Comparison of ENCODE assay signal across 25 cellular contexts in the genomic region with DNA sequence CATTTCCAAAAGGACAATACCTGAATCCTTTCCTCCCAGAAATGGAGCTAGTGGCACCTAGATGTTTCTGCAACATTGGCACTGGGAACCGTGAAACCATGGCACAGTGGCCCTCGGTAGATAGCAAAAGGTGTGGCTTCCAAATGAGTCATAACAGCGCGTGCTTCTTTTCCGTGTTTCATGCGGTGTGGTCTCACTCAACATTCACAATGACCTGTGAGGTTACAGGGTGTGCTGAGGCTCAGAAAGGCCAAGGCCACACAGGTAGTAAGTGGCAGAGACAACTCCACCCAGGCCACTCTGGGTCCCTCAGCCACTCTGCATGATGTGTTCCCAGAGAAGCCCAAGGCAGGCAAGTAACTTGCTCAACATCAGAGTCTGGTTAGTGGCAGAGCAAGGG.
DNase-seq lines count a peak whose midpoint lies in the region; ATAC-seq and TF ChIP-seq lines count a peak whose summit lies in the region.
"Had no signal": no experiment of that assay in that cellular context is flagged by ENCODE, and none has a peak within 500 bp of the region (broad histone marks: within the 10 kb centered on the region; RNA-seq: fewer than 3 reads in every experiment).

No MANE protein-coding gene starts in this region.

- H3K36me3 ChIP-seq in mucosa of descending colon (ENCODE audit: low read depth): no peaks in the 10 kb centered on the region
- H3K36me3 ChIP-seq: gastrocnemius medialis had no signal

- DNase-seq in stimulated activated naive CD8-positive, alpha-beta T cell treated with anti-CD3 and anti-CD28 coated beads, Interleukin-15, Interleukin-2, amounts not matched to agents 100 U/mL and 50 U/mL, for 24 hours: no peak
- no peak for DNase-seq in stimulated activated naive CD8-positive, alpha-beta T cell treated with anti-CD3 and anti-CD28 coated beads, Interleukin-15, amount 100 ng/mL, for 72 hours
- DNase-seq in SW480 (ENCODE audit: low spot score): peak; percentile 88
- peak in 1 of 3 donors; percentile 10 for DNase-seq in mucosa of descending colon
- no peak for DNase-seq in NCI-H510A (lab: John Stamatoyannopoulos, UW)
- DNase-seq in RPMI8226: no peak
- no peak for DNase-seq in activated naive CD4-positive, alpha-beta T cell treated with anti-CD3 and anti-CD28 coated beads for 36 hours
- DNase-seq: activated CD4-positive, CD25-positive, alpha-beta regulatory T cell; activated effector memory CD4-positive, alpha-beta T cell treated with Interleukin-2 at 50 U/mL for 16 hours; caudate nucleus; CD4-positive, CD25-positive, alpha-beta regulatory T cell; DMS53; dorsolateral prefrontal cortex; gastrocnemius medialis; IMR-90; kidney glomerular epithelial cell; mesenchymal stem cell; NCI-H2171 treated with DMSO at 0.1 percent for 48 hours; NCI-H748 treated with DMSO at 0.1 percent for 48 hours; testis had no signal

- H3K4me3 Mint-ChIP-seq in stimulated activated naive CD8-positive, alpha-beta T cell treated with anti-CD3 and anti-CD28 coated beads, Interleukin-15, amount 100 ng/mL, for 72 hours: no peak overlapping the region
- H3K4me3 Mint-ChIP-seq in activated naive CD4-positive, alpha-beta T cell treated with anti-CD3 and anti-CD28 coated beads for 36 hours: no peak overlapping the region
- H3K4me3 Mint-ChIP-seq: CD4-positive, CD25-positive, alpha-beta regulatory T cell; GM23338; T-helper 2 cell treated with Interferon-gamma antibody and Interleukin-4, amounts not matched to agents 5 μg/mL and 100 μg/mL, for 36 hours had no signal

- peak; percentile 45 for ATAC-seq in stimulated activated naive CD8-positive, alpha-beta T cell treated with anti-CD3 and anti-CD28 coated beads, Interleukin-15, Interleukin-2, amounts not matched to agents 100 U/mL and 50 U/mL, for 24 hours
- no peak for ATAC-seq in stimulated activated naive CD8-positive, alpha-beta T cell treated with anti-CD3 and anti-CD28 coated beads, Interleukin-15, amount 100 ng/mL, for 72 hours
- ATAC-seq in mucosa of descending colon (peak; percentile 75), HG02571 (IDR thresholded peaks at IDR 0.05; ENCODE audit: unreplicated experiment) (no peak)
- ATAC-seq: gastrocnemius medialis, GM23338 had no signal

- no peaks in the 10 kb centered on the region for H3K27me3 Mint-ChIP-seq in stimulated activated naive CD8-positive, alpha-beta T cell treated with anti-CD3 and anti-CD28 coated beads, Interleukin-15, amount 100 ng/mL, for 72 hours
- H3K27me3 Mint-ChIP-seq in activated naive CD4-positive, alpha-beta T cell treated with anti-CD3 and anti-CD28 coated beads for 36 hours (ENCODE audit: low read depth): no peaks in the 10 kb centered on the region
- H3K27me3 Mint-ChIP-seq: CD4-positive, CD25-positive, alpha-beta regulatory T cell had no signal

- H3K9me3 Mint-ChIP-seq in stimulated activated naive CD8-positive, alpha-beta T cell treated with anti-CD3 and anti-CD28 coated beads, Interleukin-15, amount 100 ng/mL, for 72 hours: no peaks in the 10 kb centered on the region
- H3K9me3 Mint-ChIP-seq in activated naive CD4-positive, alpha-beta T cell treated with anti-CD3 and anti-CD28 coated beads for 36 hours: no peaks in the 10 kb centered on the region
- H3K9me3 Mint-ChIP-seq: GM23338; T-helper 2 cell treated with Interferon-gamma antibody and Interleukin-4, amounts not matched to agents 5 μg/mL and 100 μg/mL, for 36 hours had no signal

- H3K27ac Mint-ChIP-seq in stimulated activated naive CD8-positive, alpha-beta T cell treated with anti-CD3 and anti-CD28 coated beads, Interleukin-15, amount 100 ng/mL, for 72 hours: no peak overlapping the region
- no peak overlapping the region for H3K27ac Mint-ChIP-seq in activated naive CD4-positive, alpha-beta T cell treated with anti-CD3 and anti-CD28 coated beads for 36 hours
- H3K27ac Mint-ChIP-seq: CD4-positive, CD25-positive, alpha-beta regulatory T cell; GM23338; T-helper 2 cell treated with Interferon-gamma antibody and Interleukin-4, amounts not matched to agents 5 μg/mL and 100 μg/mL, for 36 hours had no signal

- CTCF ChIA-PET in activated naive CD4-positive, alpha-beta T cell treated with anti-CD3 and anti-CD28 coated beads for 36 hours (lab: Charles Lee): interaction anchor here (0.8 kb wide), 1 partner anchor 12 kb away, joined by 3 read pairs; no protein-coding TSS in a partner anchor

- no peak overlapping the region for H3K4me3 ChIP-seq in mucosa of descending colon
- H3K4me3 ChIP-seq: dorsolateral prefrontal cortex, gastrocnemius medialis, GM23338, PC-9, smooth muscle cell, testis had no signal

- H3K4me1 Mint-ChIP-seq in stimulated activated naive CD8-positive, alpha-beta T cell treated with anti-CD3 and anti-CD28 coated beads, Interleukin-15, amount 100 ng/mL, for 72 hours: no peaks in the 10 kb centered on the region
- no peaks in the 10 kb centered on the region for H3K4me1 Mint-ChIP-seq in activated naive CD4-positive, alpha-beta T cell treated with anti-CD3 and anti-CD28 coated beads for 36 hours (ENCODE audit: low read depth)

- H3K9me3 ChIP-seq in mucosa of descending colon: no peaks in the 10 kb centered on the region
- H3K9me3 ChIP-seq: gastrocnemius medialis, testis had no signal

- peaks cover 2% of the 10 kb centered on the region for H3K36me3 Mint-ChIP-seq in activated naive CD4-positive, alpha-beta T cell treated with anti-CD3 and anti-CD28 coated beads for 36 hours (ENCODE audit: low read depth)

- no peaks in the 10 kb centered on the region for H3K4me1 ChIP-seq in mucosa of descending colon (ENCODE audit: low read depth)
- H3K4me1 ChIP-seq: gastrocnemius medialis, testis had no signal

- intact Hi-C loops in mucosa of descending colon (cut with DNase I, micrococcal nuclease): no loop called here
- intact Hi-C loops in activated naive CD4-positive, alpha-beta T cell treated with anti-CD3 and anti-CD28 coated beads for 36 hours (cut with micrococcal nuclease): no loop called here

- no peak for TF ChIP-seq CTCF in mucosa of descending colon (IDR thresholded peaks at IDR 0.05)

Comparison
In these comparisons a context has a peak if more than half of its experiments do, and no peak if none do; other contexts are left out.
1. ATAC-seq: peak in stimulated activated naive CD8-positive, alpha-beta T cell treated with anti-CD3 and anti-CD28 coated beads, Interleukin-15, Interleukin-2, amounts not matched to agents 100 U/mL and 50 U/mL, for 24 hours (single experiment) and mucosa of descending colon (single experiment); none in stimulated activated naive CD8-positive, alpha-beta T cell treated with anti-CD3 and anti-CD28 coated beads, Interleukin-15, amount 100 ng/mL, for 72 hours (single experiment) and HG02571 (single experiment).